Comparison of ENCODE assay signal across 8 cellular contexts in genomic region chr10:70169661-70170364, GRCh38. TPM values are rescaled to one million over a fixed set of nuclear protein-coding genes. Genes with fewer than 3 reads are reported as not detected.
DNase-seq lines count a peak whose midpoint lies in the region; ATAC-seq, FAIRE-seq and TF ChIP-seq lines count a peak whose summit lies in the region.

No MANE protein-coding gene starts in this region.

- peak; percentile 4 for ATAC-seq in HG02588 (IDR thresholded peaks at IDR 0.05; ENCODE audit: unreplicated experiment)
- peak; percentile 4 for ATAC-seq in esophagus mucosa
- ATAC-seq in HG03025 (IDR thresholded peaks at IDR 0.05; ENCODE audit: low FRiP score, unreplicated experiment) = no peak

- H3K9ac ChIP-seq in SK-N-SH (peak overlapping the region; percentile 84), neural progenitor cell (peak overlapping the region; percentile 80)

- TF ChIP-seq RAD21 in SK-N-SH (IDR thresholded peaks at IDR 0.05; ENCODE audit: low read length) = no peak

- H3K4me2 ChIP-seq in SK-N-SH = peak overlapping the region; percentile 88
- peak overlapping the region; percentile 89 for H3K4me2 ChIP-seq in neural progenitor cell

- H3K4me3 ChIP-seq in SK-N-SH (ENCODE audit: low read depth in 2 of 2, low read length in 1 of 2) (peak overlapping the region; percentile 86 to 92), neural progenitor cell (peak overlapping the region; percentile 92)

- peaks cover 24% of the 10 kb centered on the region for H3K4me1 Mint-ChIP-seq in neural progenitor cell

- peaks cover 10% of the 10 kb centered on the region for H3F3A ChIP-seq in SK-N-SH (replicated peaks; ENCODE audit: insufficient read depth)
- peaks cover 20% of the 10 kb centered on the region for H3F3A ChIP-seq in neural progenitor cell (ENCODE audit: low read depth)

- H3K27ac Mint-ChIP-seq in neural progenitor cell = peak overlapping the region; percentile 57

- no peaks in the 10 kb centered on the region for H3K9me3 Mint-ChIP-seq in neural progenitor cell

- H3K27ac ChIP-seq in SK-N-SH (ENCODE audit: low read depth in 2 of 2, low read length in 1 of 2) = peak overlapping the region; percentile 69 to 88
- peak overlapping the region; percentile 44 for H3K27ac ChIP-seq in neural progenitor cell

- peaks cover 3% of the 10 kb centered on the region for H3K27me3 Mint-ChIP-seq in neural progenitor cell (ENCODE audit: insufficient read depth, low read depth)

- no peak overlapping the region for H2AFZ ChIP-seq in SK-N-SH (ENCODE audit: low read depth)
- no peak overlapping the region for H2AFZ ChIP-seq in neural progenitor cell (replicated peaks)

- H3K4me3 Mint-ChIP-seq in neural progenitor cell = peak overlapping the region; percentile 97

- FAIRE-seq in GM12891 (lab: Jason Lieb, UNC) = no peak

- H3K79me2 ChIP-seq in SK-N-SH (ENCODE audit: insufficient read depth) (peaks cover 55% of the 10 kb centered on the region), neural progenitor cell (ENCODE audit: low read depth) (peaks cover 52% of the 10 kb centered on the region)

- H3K27me3 ChIP-seq in SK-N-SH (ENCODE audit: insufficient read depth) = no peaks in the 10 kb centered on the region
- no peaks in the 10 kb centered on the region for H3K27me3 ChIP-seq in neural progenitor cell

- H3K36me3 ChIP-seq in SK-N-SH (replicated peaks in 1 of 2; ENCODE audit: control insufficient read depth in 1 of 2, insufficient read depth in 2 of 2, low read length in 1 of 2) (peaks cover 17 to 30% of the 10 kb centered on the region in 2 experiments), neural progenitor cell (no peaks in the 10 kb centered on the region)

- no peak for TF ChIP-seq POLR2A in GM12891 (IDR thresholded peaks at IDR 0.05; ENCODE audit: low read depth, low read length)

- H3K9me2 ChIP-seq in SK-N-SH = no peaks in the 10 kb centered on the region

- DNase-seq in ELF-1 (ENCODE audit: low read depth, low spot score) (peak; percentile 47), SK-N-SH (peak; percentile 41), neural progenitor cell (ENCODE audit: low spot score) (peak; percentile 84), GM12891 (ENCODE audit: insufficient read length, low spot score) (no peak)
- no peak for DNase-seq in stimulated activated CD4-positive, alpha-beta T cell treated with anti-CD3 and anti-CD28 coated beads, Interleukin-12 subunit alpha, Interleukin-12 subunit beta, amount 100 ng/mL, for 4 hours

- TF ChIP-seq EP300 in SK-N-SH (IDR thresholded peaks at IDR 0.05; ENCODE audit: borderline replicate concordance in 1 of 2, low read depth in 1 of 2, low read length in 1 of 2) = no peak

- TF ChIP-seq CTCF in SK-N-SH (IDR thresholded peaks at IDR 0.05) (no peak), neural progenitor cell (IDR thresholded peaks at IDR 0.05) (no peak)

- CTCF ChIA-PET in SK-N-SH (lab: Yijun Ruan, JAX) = interaction anchor here (0.6 to 1.8 kb wide), 2 partner anchors 23 to 54 kb away, joined by 3 to 8 read pairs; partner anchors contain the start of gene TYSND1

- H3K4me1 ChIP-seq in SK-N-SH (ENCODE audit: control insufficient read depth in 1 of 2, insufficient read depth in 2 of 2, low read depth in 1 of 2, low read length in 1 of 2) (peaks cover 0 to 5% of the 10 kb centered on the region in 2 experiments; a peak in 2 of 4 replicates), neural progenitor cell (peaks cover 17% of the 10 kb centered on the region)

- under 1% methylated on average over 25 of the region's 39 CpGs for WGBS in SK-N-SH (ENCODE audit: low lambda C conversion rate)

- peaks cover 9% of the 10 kb centered on the region for H3K36me3 Mint-ChIP-seq in neural progenitor cell

- no peaks in the 10 kb centered on the region for H3K9me3 ChIP-seq in SK-N-SH
- H3K9me3 ChIP-seq in neural progenitor cell (ENCODE audit: low read depth) = no peaks in the 10 kb centered on the region

- H4K20me1 ChIP-seq in SK-N-SH (ENCODE audit: insufficient read depth) (peaks cover 48% of the 10 kb centered on the region), neural progenitor cell (ENCODE audit: low read depth) (peaks cover 50% of the 10 kb centered on the region)

- POLR2A ChIA-PET in SK-N-SH (lab: Yijun Ruan, JAX) = interaction anchor here (0.6 to 1.6 kb wide), 9 partner anchors 14 to 212 kb away, joined by 3 to 10 read pairs (median 4); partner anchors contain the start of gene TYSND1

TF ChIP-seq in SK-N-SH, 30 proteins besides CTCF, POLR2A, EP300 and RAD21 (continues in another document):
- no peak for TF ChIP-seq CHD2 (IDR thresholded peaks at IDR 0.05; ENCODE audit: low read length, partially characterized antibody)
- TF ChIP-seq FOXJ3 (CRISPR knock-in tag; IDR thresholded peaks at IDR 0.05) = no peak
- TF ChIP-seq RXRA (IDR thresholded peaks at IDR 0.05; ENCODE audit: borderline replicate concordance, low read depth) = no peak
- no peak for TF ChIP-seq MXI1 (IDR thresholded peaks at IDR 0.05; ENCODE audit: low read depth, low read length)
- TF ChIP-seq EZH2phosphoT487 (IDR thresholded peaks at IDR 0.05; ENCODE audit: borderline replicate concordance, low read depth) = no peak
- no peak for TF ChIP-seq TEAD4 (IDR thresholded peaks at IDR 0.05; ENCODE audit: borderline replicate concordance, insufficient read depth)
- TF ChIP-seq, protein P1, sequence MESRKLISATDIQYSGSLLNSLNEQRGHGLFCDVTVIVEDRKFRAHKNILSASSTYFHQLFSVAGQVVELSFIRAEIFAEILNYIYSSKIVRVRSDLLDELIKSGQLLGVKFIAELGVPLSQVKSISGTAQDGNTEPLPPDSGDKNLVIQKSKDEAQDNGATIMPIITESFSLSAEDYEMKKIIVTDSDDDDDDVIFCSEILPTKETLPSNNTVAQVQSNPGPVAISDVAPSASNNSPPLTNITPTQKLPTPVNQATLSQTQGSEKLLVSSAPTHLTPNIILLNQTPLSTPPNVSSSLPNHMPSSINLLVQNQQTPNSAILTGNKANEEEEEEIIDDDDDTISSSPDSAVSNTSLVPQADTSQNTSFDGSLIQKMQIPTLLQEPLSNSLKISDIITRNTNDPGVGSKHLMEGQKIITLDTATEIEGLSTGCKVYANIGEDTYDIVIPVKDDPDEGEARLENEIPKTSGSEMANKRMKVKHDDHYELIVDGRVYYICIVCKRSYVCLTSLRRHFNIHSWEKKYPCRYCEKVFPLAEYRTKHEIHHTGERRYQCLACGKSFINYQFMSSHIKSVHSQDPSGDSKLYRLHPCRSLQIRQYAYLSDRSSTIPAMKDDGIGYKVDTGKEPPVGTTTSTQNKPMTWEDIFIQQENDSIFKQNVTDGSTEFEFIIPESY (IDR thresholded peaks at IDR 0.05; ENCODE audit: borderline replicate concordance, low read depth) = no peak
- TF ChIP-seq JUND (IDR thresholded peaks at IDR 0.05) = no peak
- no peak for TF ChIP-seq ELF1 (IDR thresholded peaks at IDR 0.05)

TF ChIP-seq in GM12891, 5 proteins besides CTCF, POLR2A, EP300 and RAD21:
- TF ChIP-seq PAX5 (IDR thresholded peaks at IDR 0.05; ENCODE audit: insufficient read depth, low read length, severe bottlenecking) = no peak
- no peak for TF ChIP-seq POLR2AphosphoS5 (IDR thresholded peaks at IDR 0.05; ENCODE audit: low read depth, low read length)
- TF ChIP-seq POU2F2 (IDR thresholded peaks at IDR 0.05; ENCODE audit: low read depth, low read length) = no peak
- TF ChIP-seq SPI1 (IDR thresholded peaks at IDR 0.05; ENCODE audit: low read depth, low read length) = no peak
- no peak for TF ChIP-seq TAF1 (IDR thresholded peaks at IDR 0.05; ENCODE audit: low read depth, low read length)

RNA-seq across cellular contexts. Expression of gene SAR1A, which starts 0.5 kb away (rescaled TPM):
- polyA plus RNA-seq in SK-N-SH (2012; rRNA removed) = 20.9 and 26.4 TPM in 2 replicates
- polyA plus RNA-seq in SK-N-SH (2012; cell fraction: cytosol; rRNA removed) = 25.9 and 28.5 TPM in 2 replicates
- 20.3 and 38.1 TPM in 2 replicates for polyA plus RNA-seq in SK-N-SH (2012; cell fraction: nucleus; rRNA removed)
- total RNA-seq in esophagus mucosa (67.6 TPM), neural progenitor cell (ENCODE audit: low replicate concordance) (93.5 and 147 TPM in 2 replicates)
- 24.1 TPM for polyA plus RNA-seq in GM12891 (2012; ENCODE audit: low read depth, missing spikeins)

RNA-seq across cellular contexts. Expression of gene TYSND1, which starts 23.3 kb away (rescaled TPM):
- 7.2 and 7.4 TPM in 2 replicates for polyA plus RNA-seq in SK-N-SH (2012; rRNA removed)
- polyA plus RNA-seq in SK-N-SH (2012; cell fraction: cytosol; rRNA removed) = 3.7 and 5.3 TPM in 2 replicates
- 24.1 and 26.7 TPM in 2 replicates for polyA plus RNA-seq in SK-N-SH (2012; cell fraction: nucleus; rRNA removed)
- 16.0 TPM for total RNA-seq in esophagus mucosa
- 7.7 and 17.4 TPM in 2 replicates for total RNA-seq in neural progenitor cell (ENCODE audit: low replicate concordance)
- 8.0 TPM for polyA plus RNA-seq in GM12891 (2012; ENCODE audit: low read depth, missing spikeins)

RNA-seq across cellular contexts. Expression of gene AIFM2, which starts 37.2 kb away (rescaled TPM):
- 9.4 and 9.5 TPM in 2 replicates for polyA plus RNA-seq in SK-N-SH (2012; rRNA removed)
- polyA plus RNA-seq in SK-N-SH (2012; cell fraction: cytosol; rRNA removed) = 5.5 and 7.9 TPM in 2 replicates
- 17.9 and 19.8 TPM in 2 replicates for polyA plus RNA-seq in SK-N-SH (2012; cell fraction: nucleus; rRNA removed)
- 3.7 TPM for total RNA-seq in esophagus mucosa
- total RNA-seq in neural progenitor cell (ENCODE audit: low replicate concordance) = 1.1 and 1.3 TPM in 2 replicates
- polyA plus RNA-seq in GM12891 (2012; ENCODE audit: low read depth, missing spikeins) = 10.8 TPM

Comparison
In these comparisons a context has a peak if more than half of its experiments do, and no peak if none do; other contexts are left out.
1. DNase-seq: peak in ELF-1 (single experiment), SK-N-SH (single experiment) and neural progenitor cell (single experiment); none in GM12891 (single experiment) and stimulated activated CD4-positive, alpha-beta T cell treated with anti-CD3 and anti-CD28 coated beads, Interleukin-12 subunit alpha, Interleukin-12 subunit beta, amount 100 ng/mL, for 4 hours (single experiment).